In the genomic region with DNA sequence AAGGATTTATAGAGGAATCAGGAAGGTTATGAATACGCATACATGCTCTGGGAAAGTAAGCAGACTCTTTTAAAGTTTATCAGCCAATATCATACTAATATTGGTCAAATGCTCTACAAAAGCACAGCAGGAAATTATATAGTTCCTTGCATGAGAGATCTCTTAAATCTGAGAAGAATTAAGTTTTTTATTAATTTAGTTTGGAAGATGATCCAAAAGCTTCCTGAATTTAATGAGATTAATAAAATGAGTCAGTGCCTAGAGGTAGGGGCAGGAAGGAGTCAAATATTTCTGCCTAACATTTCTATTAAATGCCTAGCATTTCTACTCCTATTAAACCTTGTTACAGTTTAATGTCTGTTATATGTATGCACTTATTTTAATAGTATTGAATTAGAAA, we compare ENCODE assay signal across 17 cellular contexts.
A peak's percentile ranks its signal among the peaks of the same experiment; 100 is the strongest.
DNase-seq lines count a peak whose midpoint lies in the region; ATAC-seq and TF ChIP-seq lines count a peak whose summit lies in the region.
"Had no signal": no experiment of that assay in that cellular context is flagged by ENCODE, and none has a peak within 500 bp of the region (broad histone marks: within the 10 kb centered on the region; RNA-seq: fewer than 3 reads in every experiment).

No MANE protein-coding gene starts in this region.

- H3K9me3 Mint-ChIP-seq in T-cell: peaks cover 9 to 16% (median 13%) of the 10 kb centered on the region in 3 donors

- H3K79me2 ChIP-seq in hepatocyte (no peaks in the 10 kb centered on the region), GM23248 (ENCODE audit: insufficient read depth) (no peaks in the 10 kb centered on the region)

- H3F3A ChIP-seq in GM23248 (ENCODE audit: insufficient read depth): no peaks in the 10 kb centered on the region

- peak overlapping the region; percentile 73 for H3K4me2 ChIP-seq in hepatocyte
- H3K4me2 ChIP-seq in GM23248 (ENCODE audit: unreplicated experiment): no peak overlapping the region
- H3K4me2 ChIP-seq: BLaER1 treated with 17β-estradiol and CSF1 and Interleukin-3, amounts not matched to agents 10 nM and 100 nM had no signal

- BruUV-seq in A673 (replicated peaks; lab: Mats Ljungman, UMichigan): no TSS peak

- H4K20me1 ChIP-seq in hepatocyte (ENCODE audit: insufficient read depth, poor library complexity, severe bottlenecking): no peaks in the 10 kb centered on the region
- H4K20me1 ChIP-seq in GM23248 (ENCODE audit: insufficient read depth): no peaks in the 10 kb centered on the region
- H4K20me1 ChIP-seq: BLaER1 treated with 17β-estradiol and CSF1 and Interleukin-3, amounts not matched to agents 10 nM and 100 nM had no signal

- no peaks in the 10 kb centered on the region for H3K9me2 ChIP-seq in hepatocyte (replicated peaks; ENCODE audit: insufficient read depth)
- H3K9me2 ChIP-seq in GM23248 (ENCODE audit: insufficient read depth): no peaks in the 10 kb centered on the region

- POLR2A ChIA-PET in A673 (lab: Charles Lee; ENCODE audit: low non-redundant PET): no interaction called here
- POLR2A ChIA-PET in T-cell (lab: Charles Lee): no interaction called here

- DNase-seq in A673 (ENCODE audit: low spot score) (peak; percentile 29), SK-N-MC (ENCODE audit: low read depth, low spot score) (peak; percentile 90), hepatocyte (ENCODE audit: low spot score) (no peak), T-cell (no peak), GM23248 (no peak)
- DNase-seq in effector CD8-positive, alpha-beta T cell (lab: John Stamatoyannopoulos, UW): no peak
- DNase-seq: 8988T; ACHN; Calu3; CD4-positive, alpha-beta T cell; DMS 273 treated with DMSO at 0.1 percent for 48 hours; HFFc6 had no signal

- TF ChIP-seq CTCF in A673 (conservative IDR thresholded peaks at IDR 0.05; ENCODE audit: low read depth, low read length): no peak
- TF ChIP-seq CTCF in hepatocyte (IDR thresholded peaks at IDR 0.05; ENCODE audit: poor library complexity): no peak

- intact Hi-C loops in A673 (cut with micrococcal nuclease; ENCODE audit: unreplicated experiment): no loop called here

- H3K36me3 Mint-ChIP-seq in T-cell: no peaks in the 10 kb centered on the region

- no peak overlapping the region for H3K27ac ChIP-seq in A673 (ENCODE audit: low read depth, low read length, poor library complexity, severe bottlenecking)
- H3K27ac ChIP-seq in SK-N-MC: peak overlapping the region; percentile 66; the same call in 1 of the 2 replicates
- H3K27ac ChIP-seq in hepatocyte: no peak overlapping the region
- H3K27ac ChIP-seq in GM23248: no peak overlapping the region
- H3K27ac ChIP-seq: BLaER1 treated with 17β-estradiol and CSF1 and Interleukin-3, amounts not matched to agents 10 nM and 100 nM had no signal

- H2AFZ ChIP-seq in hepatocyte (peak overlapping the region; percentile 69), neuron (ENCODE audit: low read depth, low read length) (peak overlapping the region; percentile 1), GM23248 (no peak overlapping the region)

- H3K36me3 ChIP-seq in A673 (ENCODE audit: insufficient read depth, low read length, poor library complexity, severe bottlenecking) (no peaks in the 10 kb centered on the region), SK-N-MC (ENCODE audit: insufficient read depth, low read length) (no peaks in the 10 kb centered on the region), hepatocyte (replicated peaks; ENCODE audit: insufficient read depth, low read depth) (no peaks in the 10 kb centered on the region), neuron (ENCODE audit: insufficient read depth, low read length) (no peaks in the 10 kb centered on the region), GM23248 (ENCODE audit: low read depth) (no peaks in the 10 kb centered on the region)
- H3K36me3 ChIP-seq: BLaER1 treated with 17β-estradiol and CSF1 and Interleukin-3, amounts not matched to agents 10 nM and 100 nM had no signal

- CTCF ChIA-PET in A673 (lab: Charles Lee) (no interaction called here), T-cell (lab: Charles Lee) (no interaction called here)

- no peaks in the 10 kb centered on the region for H3K27me3 Mint-ChIP-seq in T-cell
- H3K27me3 Mint-ChIP-seq: CD4-positive, alpha-beta T cell had no signal

- no peaks in the 10 kb centered on the region for H3K4me1 Mint-ChIP-seq in T-cell

- no peak overlapping the region for H3K4me3 Mint-ChIP-seq in T-cell
- H3K4me3 Mint-ChIP-seq: CD4-positive, alpha-beta T cell; HFFc6 had no signal

- H3K4me1 ChIP-seq in A673 (ENCODE audit: insufficient read depth, low read length, poor library complexity, severe bottlenecking): no peaks in the 10 kb centered on the region
- H3K4me1 ChIP-seq in hepatocyte (ENCODE audit: insufficient read depth): peaks cover 6% of the 10 kb centered on the region
- H3K4me1 ChIP-seq in neuron (ENCODE audit: insufficient read depth, low read length): no peaks in the 10 kb centered on the region
- no peaks in the 10 kb centered on the region for H3K4me1 ChIP-seq in GM23248 (ENCODE audit: insufficient read depth)
- H3K4me1 ChIP-seq: BLaER1 treated with 17β-estradiol and CSF1 and Interleukin-3, amounts not matched to agents 10 nM and 100 nM had no signal

- no peak overlapping the region for H3K4me3 ChIP-seq in A673 (ENCODE audit: low read depth, low read length, poor library complexity, severe bottlenecking)
- H3K4me3 ChIP-seq in SK-N-MC: peak overlapping the region; percentile 63
- no peak overlapping the region for H3K4me3 ChIP-seq in hepatocyte
- H3K4me3 ChIP-seq in neuron (ENCODE audit: low read length): no peak overlapping the region
- H3K4me3 ChIP-seq in GM23248: no peak overlapping the region
- H3K4me3 ChIP-seq: BLaER1 treated with 17β-estradiol and CSF1 and Interleukin-3, amounts not matched to agents 10 nM and 100 nM; GM12878 had no signal

- no peak overlapping the region for H3K27ac Mint-ChIP-seq in T-cell
- H3K27ac Mint-ChIP-seq: CD4-positive, alpha-beta T cell; HFFc6 had no signal

- WGBS in hepatocyte (ENCODE audit: low lambda C conversion rate, missing lambda C conversion rate): 83% methylated on average over 1 of the region's 1 CpG
- 19 to 24% methylated on average over 1 of the region's 1 CpG for WGBS in GM23248 (ENCODE audit: low coverage in 1 of 2, low lambda C conversion rate in 2 of 2, missing lambda C conversion rate in 2 of 2), 2 experiments

- H3K9ac ChIP-seq in SK-N-MC (ENCODE audit: insufficient read length) (no peak overlapping the region), GM23248 (no peak overlapping the region)
- H3K9ac ChIP-seq: BLaER1 treated with 17β-estradiol and CSF1 and Interleukin-3, amounts not matched to agents 10 nM and 100 nM had no signal

- H3K9me3 ChIP-seq in A673 (ENCODE audit: low read depth, low read length, poor library complexity, severe bottlenecking) (no peaks in the 10 kb centered on the region), SK-N-MC (ENCODE audit: low read depth, low read length) (no peaks in the 10 kb centered on the region; the same call in 1 of the 2 replicates), hepatocyte (ENCODE audit: low read depth) (no peaks in the 10 kb centered on the region), neuron (ENCODE audit: low read length) (no peaks in the 10 kb centered on the region), GM23248 (ENCODE audit: low read depth) (no peaks in the 10 kb centered on the region)
- H3K9me3 ChIP-seq: BLaER1 treated with 17β-estradiol and CSF1 and Interleukin-3, amounts not matched to agents 10 nM and 100 nM had no signal

- in situ Hi-C loops in GM23248 (cut with MboI): no loop called here

- ATAC-seq in GM18907 (IDR thresholded peaks at IDR 0.05; ENCODE audit: unreplicated experiment) (no peak), T-cell (replicated peaks in 1 of 4) (no peak)
- ATAC-seq: HepG2 had no signal

- no peaks in the 10 kb centered on the region for H3K27me3 ChIP-seq in A673 (replicated peaks; ENCODE audit: insufficient read depth, low read depth, low read length, poor library complexity)
- H3K27me3 ChIP-seq in hepatocyte: no peaks in the 10 kb centered on the region
- no peaks in the 10 kb centered on the region for H3K27me3 ChIP-seq in neuron (ENCODE audit: insufficient read depth, low read length)
- no peaks in the 10 kb centered on the region for H3K27me3 ChIP-seq in GM23248 (replicated peaks; ENCODE audit: insufficient read depth)
- H3K27me3 ChIP-seq: BLaER1 treated with 17β-estradiol and CSF1 and Interleukin-3, amounts not matched to agents 10 nM and 100 nM had no signal

Comparison
In these comparisons a context has a peak if more than half of its experiments do, and no peak if none do; other contexts are left out.
1. DNase-seq: peak in A673 (single experiment) and SK-N-MC (single experiment); none in hepatocyte (single experiment), effector CD8-positive, alpha-beta T cell (single experiment), T-cell (0 of 34) and GM23248 (single experiment).